28 cellular contexts compared by ENCODE assay signal in the genomic region with DNA sequence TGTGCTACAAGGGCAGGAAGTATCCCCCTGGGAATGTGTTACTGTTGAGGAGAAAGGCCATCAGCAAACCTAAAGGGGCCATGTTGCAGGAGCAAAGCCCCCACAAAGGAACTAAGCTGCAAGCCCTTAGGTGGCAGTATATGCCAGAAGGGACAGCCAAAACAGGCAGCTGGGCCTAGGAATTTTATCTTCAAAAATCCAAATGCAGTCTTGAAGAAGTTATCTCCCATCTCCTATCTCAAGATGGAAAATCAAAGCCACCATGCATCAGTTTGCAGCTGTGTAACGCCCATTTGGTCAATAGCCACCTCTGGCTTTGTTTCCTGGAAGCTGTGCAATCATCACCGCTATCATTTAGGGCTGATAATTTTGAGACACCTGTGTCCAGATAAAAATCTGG.
A peak's percentile ranks its signal among the peaks of the same experiment; 100 is the strongest.
DNase-seq lines count a peak whose midpoint lies in the region; ATAC-seq, FAIRE-seq and TF ChIP-seq lines count a peak whose summit lies in the region.
"Had no signal": no experiment of that assay in that cellular context is flagged by ENCODE, and none has a peak within 500 bp of the region (broad histone marks: within the 10 kb centered on the region; RNA-seq: fewer than 3 reads in every experiment).

No MANE protein-coding gene starts in this region.

- H3K27ac Mint-ChIP-seq in WTC11 (no peak overlapping the region), nephron (peak overlapping the region in 2 of 3 experiments; percentile 14 to 63)
- H3K27ac Mint-ChIP-seq: activated naive CD4-positive, alpha-beta T cell treated with anti-CD3 and anti-CD28 coated beads, Interleukin-2, amount 50 U/mL, for 24 hours; activated T-helper 2 cell treated with anti-CD3 and anti-CD28 coated beads, Interferon-gamma antibody, Interleukin-2, Interleukin-4, amounts not matched to agents 10 μg/mL and 5 μg/mL and 100 μg/mL, durations not matched to agents 14 hours and 24 hours and 36 hours; stimulated activated naive B cell treated with anti-CD40 and anti-IgM and Interleukin-4, amounts not matched to agents 10 μg/mL and 1 μg/mL and 100 μg/mL, for 72 hours had no signal

- POLR2A ChIA-PET in WTC11 (lab: Charles Lee) (no interaction called here), HEK293T (lab: Yijun Ruan, JAX) (no interaction called here)

- TF ChIP-seq EP300 in Ishikawa (IDR thresholded peaks at IDR 0.05; ENCODE audit: borderline replicate concordance): no peak

- CTCF ChIA-PET in WTC11 (lab: Charles Lee): interaction anchor here (0.6 to 1.7 kb wide), 12 partner anchors 9 to 628 kb away, joined by 3 to 8 read pairs (median 4); a partner anchor contains a TSS
- CTCF ChIA-PET in HEK293T (lab: Yijun Ruan, JAX): no interaction called here

- H3K9me3 Mint-ChIP-seq in WTC11 (no peaks in the 10 kb centered on the region), nephron (peaks cover 8% of the 10 kb centered on the region)
- H3K9me3 Mint-ChIP-seq: activated naive CD4-positive, alpha-beta T cell treated with anti-CD3 and anti-CD28 coated beads, Interleukin-2, amount 50 U/mL, for 24 hours; activated T-helper 2 cell treated with anti-CD3 and anti-CD28 coated beads, Interferon-gamma antibody, Interleukin-2, Interleukin-4, amounts not matched to agents 10 μg/mL and 5 μg/mL and 100 μg/mL, durations not matched to agents 14 hours and 24 hours and 36 hours; stimulated activated naive B cell treated with anti-CD40 and anti-IgM and Interleukin-4, amounts not matched to agents 10 μg/mL and 1 μg/mL and 100 μg/mL, for 72 hours had no signal

- H3K27me3 Mint-ChIP-seq in WTC11 (ENCODE audit: low read depth): no peaks in the 10 kb centered on the region
- H3K27me3 Mint-ChIP-seq in nephron (ENCODE audit: low read depth): no peaks in the 10 kb centered on the region

- DNase-seq in D721Med (ENCODE audit: insufficient read length, low spot score) (no peak), WTC11 (ENCODE audit: low spot score) (no peak), NCI-H1048 (lab: John Stamatoyannopoulos, UW) (no peak), HEK293T (ENCODE audit: extremely low spot score) (no peak)
- DNase-seq: activated CD4-positive, alpha-beta T cell treated with anti-CD3 and anti-CD28 coated beads for 4 hours; activated CD8-positive, alpha-beta memory T cell treated with anti-CD3 and anti-CD28 coated beads for 24 hours; activated T-cell treated with anti-CD3 and anti-CD28 coated beads for 4 hours; amygdala; brain microvascular endothelial cell; C1 segment of cervical spinal cord; COR-L47; left cardiac atrium; NCI-H1417 treated with DMSO at 0.1 percent for 48 hours; Peyer's patch; retina; SHP77 treated with DMSO at 0.1 percent for 48 hours; small intestine; stimulated activated naive B cell treated with anti-CD40 and anti-IgM and Interleukin-4, amounts not matched to agents 10 μg/mL and 1 μg/mL and 100 μg/mL, for 72 hours; substantia nigra; SW 1271; upper lobe of right lung had no signal

- ATAC-seq in WTC11: peak; percentile 50; the same call in 1 of the 2 replicates
- no peak for ATAC-seq in HG02798 (IDR thresholded peaks at IDR 0.05; ENCODE audit: poor library complexity, unreplicated experiment)
- ATAC-seq: gastroesophageal sphincter; left cardiac atrium; stimulated activated naive B cell treated with anti-CD40 and anti-IgM and Interleukin-4, amounts not matched to agents 10 μg/mL and 1 μg/mL and 100 μg/mL, for 72 hours; upper lobe of right lung had no signal

- TF ChIP-seq CTCF in D721Med (IDR thresholded peaks at IDR 0.05; ENCODE audit: insufficient read depth, missing control alignments): peak; percentile 6
- TF ChIP-seq CTCF in WTC11 (IDR thresholded peaks at IDR 0.05): no peak
- no peak for TF ChIP-seq CTCF in nephron (IDR thresholded peaks at IDR 0.05; ENCODE audit: unreplicated experiment in 3 of 3)

- H3K4me3 Mint-ChIP-seq in WTC11: no peak overlapping the region
- H3K4me3 Mint-ChIP-seq in nephron: no peak overlapping the region
- H3K4me3 Mint-ChIP-seq: activated naive CD4-positive, alpha-beta T cell treated with anti-CD3 and anti-CD28 coated beads, Interleukin-2, amount 50 U/mL, for 24 hours; stimulated activated naive B cell treated with anti-CD40 and anti-IgM and Interleukin-4, amounts not matched to agents 10 μg/mL and 1 μg/mL and 100 μg/mL, for 72 hours had no signal

- H3K4me1 Mint-ChIP-seq in WTC11 (peaks cover 8% of the 10 kb centered on the region), nephron (peaks cover 23% of the 10 kb centered on the region)
- H3K4me1 Mint-ChIP-seq: activated naive CD4-positive, alpha-beta T cell treated with anti-CD3 and anti-CD28 coated beads, Interleukin-2, amount 50 U/mL, for 24 hours; stimulated activated naive B cell treated with anti-CD40 and anti-IgM and Interleukin-4, amounts not matched to agents 10 μg/mL and 1 μg/mL and 100 μg/mL, for 72 hours had no signal

- peak; percentile 8; the same call in 1 of the 2 replicates for TF ChIP-seq RAD21 in Ishikawa (IDR thresholded peaks at IDR 0.05; ENCODE audit: low read depth)

- H3K36me3 Mint-ChIP-seq in WTC11 (no peaks in the 10 kb centered on the region), nephron (ENCODE audit: low read depth) (no peaks in the 10 kb centered on the region)
- H3K36me3 Mint-ChIP-seq: activated naive CD4-positive, alpha-beta T cell treated with anti-CD3 and anti-CD28 coated beads, Interleukin-2, amount 50 U/mL, for 24 hours; stimulated activated naive B cell treated with anti-CD40 and anti-IgM and Interleukin-4, amounts not matched to agents 10 μg/mL and 1 μg/mL and 100 μg/mL, for 72 hours had no signal

- no peak for FAIRE-seq in D721Med (lab: Jason Lieb, UNC)
- FAIRE-seq: endothelial cell of umbilical vein, small intestine had no signal

TF ChIP-seq in Ishikawa, 13 proteins besides CTCF, POLR2A, EP300 and RAD21 (continues in another document):
- TF ChIP-seq ZBTB7A (IDR thresholded peaks at IDR 0.05; ENCODE audit: low read depth) (no peak), CREB1 (IDR thresholded peaks at IDR 0.05; ENCODE audit: low read depth) (no peak)

TF ChIP-seq in WTC11, 78 proteins besides CTCF, POLR2A, EP300 and RAD21 (continues in another document):
- no peak for TF ChIP-seq OVOL2 (CRISPR knock-in tag; IDR thresholded peaks at IDR 0.05; ENCODE audit: borderline replicate concordance)
- TF ChIP-seq NR1H2 (CRISPR knock-in tag; IDR thresholded peaks at IDR 0.05): no peak
- TF ChIP-seq NFATC4 (CRISPR knock-in tag; IDR thresholded peaks at IDR 0.05): no peak
- no peak for TF ChIP-seq SMAD3 (CRISPR knock-in tag; IDR thresholded peaks at IDR 0.05; ENCODE audit: borderline replicate concordance)
- TF ChIP-seq, protein P1, sequence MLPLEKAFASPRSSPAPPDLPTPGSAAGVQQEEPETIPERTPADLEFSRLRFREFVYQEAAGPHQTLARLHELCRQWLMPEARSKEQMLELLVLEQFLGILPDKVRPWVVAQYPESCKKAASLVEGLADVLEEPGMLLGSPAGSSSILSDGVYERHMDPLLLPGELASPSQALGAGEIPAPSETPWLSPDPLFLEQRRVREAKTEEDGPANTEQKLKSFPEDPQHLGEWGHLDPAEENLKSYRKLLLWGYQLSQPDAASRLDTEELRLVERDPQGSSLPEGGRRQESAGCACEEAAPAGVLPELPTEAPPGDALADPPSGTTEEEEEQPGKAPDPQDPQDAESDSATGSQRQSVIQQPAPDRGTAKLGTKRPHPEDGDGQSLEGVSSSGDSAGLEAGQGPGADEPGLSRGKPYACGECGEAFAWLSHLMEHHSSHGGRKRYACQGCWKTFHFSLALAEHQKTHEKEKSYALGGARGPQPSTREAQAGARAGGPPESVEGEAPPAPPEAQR (CRISPR knock-in tag; IDR thresholded peaks at IDR 0.05): no peak
- no peak for TF ChIP-seq JAZF1 (CRISPR knock-in tag; IDR thresholded peaks at IDR 0.05)
- TF ChIP-seq ZNF423 (CRISPR knock-in tag; IDR thresholded peaks at IDR 0.05): no peak
- no peak for TF ChIP-seq MYBL2 (CRISPR knock-in tag; IDR thresholded peaks at IDR 0.05)
- TF ChIP-seq NFYB (CRISPR knock-in tag; conservative IDR thresholded peaks at IDR 0.05; ENCODE audit: low read depth): no peak
- no peak for TF ChIP-seq FOXK1 (CRISPR knock-in tag; IDR thresholded peaks at IDR 0.05)

TF ChIP-seq in HEK293T, 16 proteins besides CTCF, POLR2A, EP300 and RAD21:
- TF ChIP-seq SP1 (IDR thresholded peaks at IDR 0.05): no peak
- no peak for TF ChIP-seq ARNT (IDR thresholded peaks at IDR 0.05)
- no peak for TF ChIP-seq LEF1 (IDR thresholded peaks at IDR 0.05; ENCODE audit: borderline replicate concordance)
- no peak for TF ChIP-seq ZNF384 (IDR thresholded peaks at IDR 0.05)
- no peak for TF ChIP-seq L3MBTL2 (conservative IDR thresholded peaks at IDR 0.05)
- TF ChIP-seq SUZ12 (IDR thresholded peaks at IDR 0.05): no peak
- no peak for TF ChIP-seq FOXA1 (IDR thresholded peaks at IDR 0.05)
- TF ChIP-seq, protein P2, sequence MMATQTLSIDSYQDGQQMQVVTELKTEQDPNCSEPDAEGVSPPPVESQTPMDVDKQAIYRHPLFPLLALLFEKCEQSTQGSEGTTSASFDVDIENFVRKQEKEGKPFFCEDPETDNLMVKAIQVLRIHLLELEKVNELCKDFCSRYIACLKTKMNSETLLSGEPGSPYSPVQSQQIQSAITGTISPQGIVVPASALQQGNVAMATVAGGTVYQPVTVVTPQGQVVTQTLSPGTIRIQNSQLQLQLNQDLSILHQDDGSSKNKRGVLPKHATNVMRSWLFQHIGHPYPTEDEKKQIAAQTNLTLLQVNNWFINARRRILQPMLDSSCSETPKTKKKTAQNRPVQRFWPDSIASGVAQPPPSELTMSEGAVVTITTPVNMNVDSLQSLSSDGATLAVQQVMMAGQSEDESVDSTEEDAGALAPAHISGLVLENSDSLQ (IDR thresholded peaks at IDR 0.05): no peak
- no peak for TF ChIP-seq NFRKB (IDR thresholded peaks at IDR 0.05)
- TF ChIP-seq FOXM1 (IDR thresholded peaks at IDR 0.05; ENCODE audit: borderline replicate concordance): no peak
- TF ChIP-seq BHLHE40 (IDR thresholded peaks at IDR 0.05; ENCODE audit: borderline replicate concordance): no peak
- TF ChIP-seq HDGF (IDR thresholded peaks at IDR 0.05; ENCODE audit: borderline replicate concordance): no peak
- no peak for TF ChIP-seq CTBP1 (IDR thresholded peaks at IDR 0.05; ENCODE audit: borderline replicate concordance)
